ENCODE assay signal across 1 cellular context in genomic region chr5:31194458-31194808, GRCh38.
TF ChIP-seq lines count a peak whose summit lies in the region.

No MANE protein-coding gene starts in this region.

TF ChIP-seq in HEK293, 187 proteins besides CTCF, POLR2A, EP300 and RAD21 (continued from another document):
- TF ChIP-seq ZNF704 (tag by site-specific recombination; IDR thresholded peaks at IDR 0.05) = no peak
- no peak for TF ChIP-seq ZNF398 (tag by site-specific recombination; IDR thresholded peaks at IDR 0.05)
- TF ChIP-seq ZNF510 (tag by site-specific recombination; IDR thresholded peaks at IDR 0.05; ENCODE audit: insufficient replicate concordance) = no peak
- TF ChIP-seq ZSCAN5A (tag by site-specific recombination; IDR thresholded peaks at IDR 0.05) = no peak
- no peak for TF ChIP-seq ZNF174 (tag by site-specific recombination; IDR thresholded peaks at IDR 0.05)
- TF ChIP-seq ZNF280C (tag by site-specific recombination; IDR thresholded peaks at IDR 0.05) = no peak
- no peak for TF ChIP-seq ZNF248 (tag by site-specific recombination; IDR thresholded peaks at IDR 0.05)
- TF ChIP-seq SCRT1 (tag by site-specific recombination; IDR thresholded peaks at IDR 0.05; ENCODE audit: borderline replicate concordance) = no peak
